In genomic region chr16:27314161-27314723, GRCh38 we compare ENCODE assay signal across 8 cellular contexts. TPM values are rescaled to one million over a fixed set of nuclear protein-coding genes. Genes with fewer than 3 reads are reported as not detected.
DNase-seq lines count a peak whose midpoint lies in the region; ATAC-seq, FAIRE-seq and TF ChIP-seq lines count a peak whose summit lies in the region.

No MANE protein-coding gene starts in this region.

- WGBS in GM23248 (ENCODE audit: low coverage in 1 of 2, low lambda C conversion rate in 2 of 2, missing lambda C conversion rate in 2 of 2), 2 experiments: 1 to 3% methylated on average over 38 to 39 of the region's 39 CpGs
- 1 to 2% methylated on average over 30 to 39 of the region's 39 CpGs for WGBS in pancreas, 2 donors

- ATAC-seq in pancreas: peak; percentile 29 to 54 (median 35)

- peak overlapping the region; percentile 89 for H2AFZ ChIP-seq in GM23248
- peak overlapping the region; percentile 49; the same call in 1 of the 2 replicates for H2AFZ ChIP-seq in OCI-LY3 (ENCODE audit: low read depth, low read length)

- peaks cover 49% of the 10 kb centered on the region for H3K79me2 ChIP-seq in GM23248 (ENCODE audit: insufficient read depth)
- peaks cover 50% of the 10 kb centered on the region for H3K79me2 ChIP-seq in OCI-LY3 (ENCODE audit: low read length)

- peak overlapping the region; percentile 96 for H3K4me3 ChIP-seq in GM23248
- peak overlapping the region; percentile 89 for H3K4me3 ChIP-seq in OCI-LY3 (ENCODE audit: low read length)
- peak overlapping the region; percentile 63 to 97 (median 90) for H3K4me3 ChIP-seq in pancreas

- FAIRE-seq in pancreas (lab: Jason Lieb, UNC): no peak

- TF ChIP-seq CTCF in OCI-LY3 (IDR thresholded peaks at IDR 0.05; ENCODE audit: low read depth, low read length) (no peak), pancreas (IDR thresholded peaks at IDR 0.05) (no peak)

- H3K27ac ChIP-seq in GM23248 (peak overlapping the region; percentile 91), OCI-LY3 (ENCODE audit: low read length) (peak overlapping the region; percentile 33), pancreas (peak overlapping the region; percentile 81 to 99 (median 90))

- intact Hi-C loops in pancreas (cut with DNase I): no loop called here

- H4K20me1 ChIP-seq in GM23248 (ENCODE audit: insufficient read depth): no peaks in the 10 kb centered on the region
- H4K20me1 ChIP-seq in OCI-LY3 (ENCODE audit: insufficient read depth, low read length): peaks cover 30% of the 10 kb centered on the region

- no peaks in the 10 kb centered on the region for H3K9me2 ChIP-seq in GM23248 (ENCODE audit: insufficient read depth)

- H3K4me2 ChIP-seq in GM23248 (ENCODE audit: unreplicated experiment) (peak overlapping the region; percentile 75), OCI-LY3 (ENCODE audit: low read length) (peak overlapping the region; percentile 78)

- H3K9ac ChIP-seq in GM23248 (peak overlapping the region; percentile 100), OCI-LY3 (ENCODE audit: low read length) (peak overlapping the region; percentile 93)

- in situ Hi-C loops in GM23248 (cut with MboI): no loop called here

- H3K9me3 ChIP-seq in GM23248 (ENCODE audit: low read depth) (no peaks in the 10 kb centered on the region), OCI-LY3 (ENCODE audit: insufficient read depth, low read length) (no peaks in the 10 kb centered on the region), pancreas (no peaks in the 10 kb centered on the region)

- H3K36me3 ChIP-seq in GM23248 (ENCODE audit: low read depth): no peaks in the 10 kb centered on the region
- peaks cover 2% of the 10 kb centered on the region for H3K36me3 ChIP-seq in OCI-LY3 (replicated peaks; ENCODE audit: low read depth, low read length)
- no peaks in the 10 kb centered on the region for H3K36me3 ChIP-seq in pancreas

- peak; percentile 3 to 9 for DNase-seq in AML-193 (lab: John Stamatoyannopoulos, UW)
- DNase-seq in GM23248: peak; percentile 96
- peak; percentile 58 for DNase-seq in activated naive CD4-positive, alpha-beta T cell treated with Interleukin-2 at 50 U/mL for 16 hours
- peak; percentile 69 for DNase-seq in glomerular visceral epithelial cell (ENCODE audit: extremely low spot score)
- peak; percentile 37 to 72 (median 52) for DNase-seq in pancreas
- no peak for DNase-seq in iPS-NIHi7 (ENCODE audit: extremely low spot score)
- no peak for DNase-seq in cerebellum (ENCODE audit: low spot score)

- H3K4me1 ChIP-seq in GM23248 (ENCODE audit: insufficient read depth) (peaks cover 24% of the 10 kb centered on the region), OCI-LY3 (ENCODE audit: low read length) (peaks cover 27% of the 10 kb centered on the region), pancreas (peaks cover 0 to 37% (median 13%) of the 10 kb centered on the region in 3 donors)

- peaks cover 36% of the 10 kb centered on the region for H3F3A ChIP-seq in GM23248 (ENCODE audit: insufficient read depth)

- H3K27me3 ChIP-seq in GM23248 (replicated peaks; ENCODE audit: insufficient read depth): no peaks in the 10 kb centered on the region
- peaks cover 25% of the 10 kb centered on the region for H3K27me3 ChIP-seq in OCI-LY3 (ENCODE audit: low read depth, low read length)
- H3K27me3 ChIP-seq in pancreas: no peaks in the 10 kb centered on the region

RNA-seq across cellular contexts. Expression of gene IL4R, which starts 0.5 kb away (rescaled TPM):
- total RNA-seq in GM23248 (2014; rRNA removed; shearing (Covaris generic)): 17.7 and 18.5 TPM in 2 replicates
- polyA plus RNA-seq in GM23248 (2016; fragmentation: Nextera tagmentation; extraction: Ambion mirVana) (11.3 and 11.7 TPM in 2 replicates), pancreas (10 to 100 TPM; 38.1 to 49.7 TPM)
- total RNA-seq in pancreas (10 to 100 TPM; 16.0 to 58.7 (median 19.7) TPM), cerebellum (3.6 TPM)

RNA-seq across cellular contexts. Expression of gene NSMCE1, which starts 45.7 kb away (rescaled TPM):
- 45.3 and 69.3 TPM in 2 replicates for total RNA-seq in GM23248 (2014; rRNA removed; shearing (Covaris generic))
- 99.3 and 107 TPM in 2 replicates for polyA plus RNA-seq in GM23248 (2016; fragmentation: Nextera tagmentation; extraction: Ambion mirVana)
- 10 to 100 TPM; 27.6 to 37.7 (median 31.7) TPM for total RNA-seq in pancreas
- polyA plus RNA-seq in pancreas: 10 to 100 TPM; 30.0 to 37.9 TPM
- total RNA-seq in cerebellum: 27.0 TPM

Comparison
In these comparisons a context has a peak if more than half of its experiments do, and no peak if none do; other contexts are left out.
1. DNase-seq: peak in AML-193 (2 of 2), GM23248 (single experiment), activated naive CD4-positive, alpha-beta T cell treated with Interleukin-2 at 50 U/mL for 16 hours (single experiment), glomerular visceral epithelial cell (single experiment) and pancreas (6 of 6); none in iPS-NIHi7 (single experiment) and cerebellum (single experiment).
2. H3K27ac ChIP-seq: peak in every context shown above with its lines; median percentile 91 in GM23248; 90 in pancreas; 33 in OCI-LY3.
3. Peak in every context shown above with its lines, with median percentiles within 50 percentile points of each other: H3K4me3 ChIP-seq.